ENCODE assay signal across 19 cellular contexts in the genomic region with DNA sequence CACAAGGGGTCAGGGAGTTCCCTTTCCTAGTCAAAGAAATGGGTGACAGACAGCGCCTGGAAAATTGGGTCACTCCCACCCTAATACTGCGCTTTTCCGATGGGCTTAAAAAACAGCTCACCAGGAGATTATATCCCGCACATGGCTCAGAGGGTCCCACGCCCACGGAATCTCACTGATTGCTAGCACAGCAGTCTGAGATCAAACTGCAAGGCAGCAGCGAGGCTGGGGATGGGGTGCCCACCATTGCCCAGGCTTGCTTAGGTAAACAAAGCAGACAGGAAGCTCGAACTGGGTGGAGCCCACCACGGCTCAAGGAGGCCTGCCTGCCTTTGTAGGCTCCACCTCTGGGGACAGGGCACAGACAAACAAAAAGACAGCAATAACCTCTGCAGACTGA. TPM values are rescaled to one million over a fixed set of nuclear protein-coding genes. Genes with fewer than 3 reads are reported as not detected.
"Had no signal": no experiment of that assay in that cellular context is flagged by ENCODE, and none has a peak within 500 bp of the region (broad histone marks: within the 10 kb centered on the region; RNA-seq: fewer than 3 reads in every experiment).

No MANE protein-coding gene starts in this region.

RNA-seq across cellular contexts. Expression of a gene that starts 56.4 kb away (rescaled TPM):
- total RNA-seq: activated naive CD4-positive, alpha-beta T cell treated with anti-CD3 and anti-CD28 coated beads for 36 hours; activated naive CD4-positive, alpha-beta T cell treated with anti-CD3 and anti-CD28 coated beads, Interleukin-2, amount 50 U/mL, for 72 hours; activated naive CD8-positive, alpha-beta T cell treated with anti-CD3 and anti-CD28 coated beads for 36 hours; activated naive CD8-positive, alpha-beta T cell treated with anti-CD3 and anti-CD28 coated beads, Interleukin-2, amount 10 ng/mL, durations not matched to agents 7 days and 5 days; activated T-cell treated with anti-CD3 and anti-CD28 coated beads, Interleukin-2, amount 50 U/mL, for 4 hours; activated T-cell treated with anti-CD3 and anti-CD28 coated beads, Interleukin-2, amount 50 U/mL, for 72 hours; activated T-helper 1 cell treated with anti-CD3 and anti-CD28 coated beads, Interleukin-12 subunit alpha, Interleukin-12 subunit beta, Interleukin-2, Interleukin-4 antibody, amounts not matched to agents 30 ng/mL and 10 ng/mL and 1 ng/mL, durations not matched to agents 14 hours and 24 hours and 36 hours; activated T-helper 17 cell treated with anti-CD3 and anti-CD28 coated beads, Interleukin-2, amount 50 U/mL, for 72 hours; activated T-helper 2 cell treated with anti-CD3 and anti-CD28 coated beads, Interferon-gamma antibody, Interleukin-2, Interleukin-4, amounts not matched to agents 10 μg/mL and 5 μg/mL and 100 μg/mL, durations not matched to agents 14 hours and 24 hours and 36 hours; adrenal gland; aorta; ascending aorta; astrocyte; breast epithelium; bronchial epithelial cell; cardiac muscle cell; cardiac septum; cerebellum; chondrocyte had no signal
